Comparison of ENCODE assay signal across 8 cellular contexts in the genomic region with DNA sequence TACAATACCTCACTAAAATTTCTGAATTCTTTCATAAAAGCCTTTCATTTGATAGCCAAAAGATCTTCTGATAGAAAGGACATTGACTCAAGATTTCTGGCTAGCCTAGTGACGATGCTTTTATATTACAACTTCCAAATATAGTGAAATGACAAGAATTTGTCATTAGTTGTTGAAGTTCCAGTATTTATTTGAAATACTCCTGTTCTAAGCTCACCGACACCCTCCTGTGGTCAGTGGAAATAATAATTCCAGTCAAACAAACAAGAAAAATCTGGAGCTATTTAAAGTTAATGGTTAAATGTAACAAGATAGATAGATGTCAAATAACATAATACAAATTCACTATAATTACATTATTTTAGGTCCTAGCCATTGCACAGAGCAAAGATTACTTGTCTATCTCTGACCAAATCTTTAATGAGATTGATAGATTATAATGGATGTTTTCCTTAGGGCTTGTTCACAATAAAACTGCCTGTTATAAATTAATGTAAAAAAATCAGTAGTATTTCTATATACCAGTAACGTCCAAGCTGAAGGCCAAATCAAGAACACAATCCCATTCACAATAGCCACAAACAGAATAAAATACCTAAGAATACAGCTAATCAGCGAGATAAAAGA.
A peak's percentile ranks its signal among the peaks of the same experiment; 100 is the strongest.
DNase-seq lines count a peak whose midpoint lies in the region; ATAC-seq and TF ChIP-seq lines count a peak whose summit lies in the region.

No MANE protein-coding gene starts in this region.

- H3K18ac ChIP-seq in H9 (ENCODE audit: insufficient read length, low read depth, low read length) = no peak overlapping the region

- no peaks in the 10 kb centered on the region for H3K79me1 ChIP-seq in H9 (ENCODE audit: insufficient read depth, low read depth, low read length, poor library complexity, severe bottlenecking)

- peaks cover 3 to 5% (median 5%) of the 10 kb centered on the region in 3 experiments; a peak in 5 of 7 replicates for H3K36me3 Mint-ChIP-seq in H9 (ENCODE audit: insufficient read depth in 1 of 3, low read depth in 3 of 3)
- H3K36me3 Mint-ChIP-seq in endodermal cell (ENCODE audit: low read depth) = peaks cover 13% of the 10 kb centered on the region
- peaks cover 11% of the 10 kb centered on the region for H3K36me3 Mint-ChIP-seq in nephron (ENCODE audit: low read depth)
- H3K36me3 Mint-ChIP-seq in activated T-helper 1 cell treated with anti-CD3 and anti-CD28 coated beads, Interleukin-12 subunit alpha, Interleukin-12 subunit beta, Interleukin-2, Interleukin-4 antibody, amounts not matched to agents 30 ng/mL and 10 ng/mL and 1 ng/mL, durations not matched to agents 14 hours and 24 hours and 36 hours (ENCODE audit: low read depth) = no peaks in the 10 kb centered on the region

- no peak overlapping the region for H3K4me2 ChIP-seq in H9 (ENCODE audit: insufficient read depth, insufficient read length, low read length)
- no peak overlapping the region for H3K4me2 ChIP-seq in SK-N-SH

- peaks cover 8 to 11% of the 10 kb centered on the region in 2 experiments for H3K4me1 Mint-ChIP-seq in H9
- H3K4me1 Mint-ChIP-seq in endodermal cell = peaks cover 20% of the 10 kb centered on the region
- H3K4me1 Mint-ChIP-seq in nephron = peaks cover 9% of the 10 kb centered on the region
- H3K4me1 Mint-ChIP-seq in activated T-helper 1 cell treated with anti-CD3 and anti-CD28 coated beads, Interleukin-12 subunit alpha, Interleukin-12 subunit beta, Interleukin-2, Interleukin-4 antibody, amounts not matched to agents 30 ng/mL and 10 ng/mL and 1 ng/mL, durations not matched to agents 14 hours and 24 hours and 36 hours (ENCODE audit: low read depth) = peaks cover 13% of the 10 kb centered on the region

- H2BK20ac ChIP-seq in H9 (ENCODE audit: low read depth, low read length, poor library complexity, severe bottlenecking) = no peak overlapping the region

- H3K4me3 Mint-ChIP-seq in H9 (no peak overlapping the region), endodermal cell (no peak overlapping the region), nephron (no peak overlapping the region)
- H3K4me3 Mint-ChIP-seq in activated T-helper 1 cell treated with anti-CD3 and anti-CD28 coated beads, Interleukin-12 subunit alpha, Interleukin-12 subunit beta, Interleukin-2, Interleukin-4 antibody, amounts not matched to agents 30 ng/mL and 10 ng/mL and 1 ng/mL, durations not matched to agents 14 hours and 24 hours and 36 hours = no peak overlapping the region

- TF ChIP-seq CTCF in H9 (conservative IDR thresholded peaks at IDR 0.05) = peak; percentile 67
- TF ChIP-seq CTCF in SK-N-SH (IDR thresholded peaks at IDR 0.05) = peak; percentile 83
- peak; percentile 75 for TF ChIP-seq CTCF in endodermal cell (conservative IDR thresholded peaks at IDR 0.05)
- peak; percentile 65 to 72 (median 66) for TF ChIP-seq CTCF in nephron (IDR thresholded peaks at IDR 0.05; ENCODE audit: unreplicated experiment in 3 of 3)

- no peak overlapping the region for H2BK5ac ChIP-seq in H9 (ENCODE audit: insufficient read length, low read length)

- no peak overlapping the region for H3K4me3 ChIP-seq in SK-N-SH (ENCODE audit: low read depth in 2 of 2, low read length in 1 of 2)
- no peak overlapping the region for H3K4me3 ChIP-seq in endodermal cell (ENCODE audit: low read length)

- peaks cover 10% of the 10 kb centered on the region for H3F3A ChIP-seq in SK-N-SH (replicated peaks; ENCODE audit: insufficient read depth)

- no peak overlapping the region for H3T11ph ChIP-seq in H9 (ENCODE audit: low read length)

- H2AFZ ChIP-seq in H9 (ENCODE audit: low read length) (no peak overlapping the region), SK-N-SH (ENCODE audit: low read depth) (no peak overlapping the region)

- H3K27ac Mint-ChIP-seq in H9 (no peak overlapping the region), endodermal cell (no peak overlapping the region), nephron (peak overlapping the region in 1 of 3 experiments; percentile 5)
- H3K27ac Mint-ChIP-seq in activated T-helper 1 cell treated with anti-CD3 and anti-CD28 coated beads, Interleukin-12 subunit alpha, Interleukin-12 subunit beta, Interleukin-2, Interleukin-4 antibody, amounts not matched to agents 30 ng/mL and 10 ng/mL and 1 ng/mL, durations not matched to agents 14 hours and 24 hours and 36 hours = no peak overlapping the region

- intact Hi-C loops in activated T-helper 1 cell treated with anti-CD3 and anti-CD28 coated beads, Interleukin-12 subunit alpha, Interleukin-12 subunit beta, Interleukin-2, Interleukin-4 antibody, amounts not matched to agents 30 ng/mL and 10 ng/mL and 1 ng/mL, durations not matched to agents 14 hours and 24 hours and 36 hours (cut with micrococcal nuclease) = loop anchor here (1.0 kb wide), 3 partner anchors 194 to 300 kb away; no protein-coding TSS in a partner anchor

- H3K27ac ChIP-seq in H9 (ENCODE audit: insufficient read length, low read depth, low read length) (no peak overlapping the region), SK-N-SH (ENCODE audit: low read depth in 2 of 2, low read length in 1 of 2) (no peak overlapping the region), endodermal cell (ENCODE audit: low read depth, low read length) (no peak overlapping the region)

- H3K27me3 Mint-ChIP-seq in H9 (ENCODE audit: low read depth) = no peaks in the 10 kb centered on the region
- H3K27me3 Mint-ChIP-seq in endodermal cell (ENCODE audit: insufficient read depth) = no peaks in the 10 kb centered on the region
- H3K27me3 Mint-ChIP-seq in nephron (ENCODE audit: low read depth) = no peaks in the 10 kb centered on the region
- H3K27me3 Mint-ChIP-seq in activated T-helper 1 cell treated with anti-CD3 and anti-CD28 coated beads, Interleukin-12 subunit alpha, Interleukin-12 subunit beta, Interleukin-2, Interleukin-4 antibody, amounts not matched to agents 30 ng/mL and 10 ng/mL and 1 ng/mL, durations not matched to agents 14 hours and 24 hours and 36 hours (ENCODE audit: insufficient read depth) = no peaks in the 10 kb centered on the region

- no peak overlapping the region for H3K23ac ChIP-seq in H9 (ENCODE audit: insufficient read length, low read depth, low read length)

- H4K20me1 ChIP-seq in H9 (ENCODE audit: control insufficient read depth, insufficient read depth, insufficient read length) = no peaks in the 10 kb centered on the region
- no peaks in the 10 kb centered on the region for H4K20me1 ChIP-seq in SK-N-SH (ENCODE audit: insufficient read depth)

- H4K5ac ChIP-seq in H9 (ENCODE audit: insufficient read length, low read depth, low read length) = no peak overlapping the region

- H3K79me2 ChIP-seq in H9 (ENCODE audit: insufficient read depth, low read length) (no peaks in the 10 kb centered on the region), SK-N-SH (ENCODE audit: insufficient read depth) (no peaks in the 10 kb centered on the region)

- H3K9me2 ChIP-seq in SK-N-SH = no peaks in the 10 kb centered on the region

- no peak overlapping the region for H3K56ac ChIP-seq in H9 (ENCODE audit: insufficient read length, low read depth, low read length)

- peak in 1 of 2 experiments; percentile 16; a peak in 1 of 4 replicates for TF ChIP-seq EP300 in SK-N-SH (IDR thresholded peaks at IDR 0.05; ENCODE audit: borderline replicate concordance in 1 of 2, low read depth in 1 of 2, low read length in 1 of 2)

- no peak overlapping the region for H2BK15ac ChIP-seq in H9 (ENCODE audit: low read depth, low read length)

- no peak overlapping the region for H2AK5ac ChIP-seq in H9 (ENCODE audit: insufficient read length, low read length)

- TF ChIP-seq RAD21 in SK-N-SH (IDR thresholded peaks at IDR 0.05; ENCODE audit: low read length) = peak; percentile 91

- no peak for ATAC-seq in HG02798 (IDR thresholded peaks at IDR 0.05; ENCODE audit: poor library complexity, unreplicated experiment)

- H3K23me2 ChIP-seq in H9 (ENCODE audit: insufficient read length, low read depth, low read length, poor library complexity, severe bottlenecking) = no peaks in the 10 kb centered on the region

- H3K27me3 ChIP-seq in H9 (ENCODE audit: insufficient read depth, low read length) = no peaks in the 10 kb centered on the region
- no peaks in the 10 kb centered on the region for H3K27me3 ChIP-seq in SK-N-SH (ENCODE audit: insufficient read depth)
- H3K27me3 ChIP-seq in endodermal cell (ENCODE audit: control insufficient read depth, insufficient read depth, low read length, poor library complexity, severe bottlenecking) = no peaks in the 10 kb centered on the region

- POLR2A ChIA-PET in SK-N-SH (lab: Yijun Ruan, JAX) = interaction anchor here (1.6 kb wide), 1 partner anchor 9 kb away, joined by 4 read pairs; no protein-coding TSS in a partner anchor

- DNase-seq in Caki2 (ENCODE audit: low read depth) (peak; percentile 21), H9 (no peak), SK-N-SH (peak; percentile 60), endodermal cell (no peak), NCI-H2029 (lab: John Stamatoyannopoulos, UW) (no peak)
- no peak for DNase-seq in activated T-helper 1 cell treated with anti-CD3 and anti-CD28 coated beads, Interleukin-12 subunit alpha, Interleukin-12 subunit beta, Interleukin-2, Interleukin-4 antibody, amounts not matched to agents 30 ng/mL and 10 ng/mL and 1 ng/mL, durations not matched to agents 14 hours and 24 hours and 36 hours (ENCODE audit: low spot score)

- peaks cover 0 to 3% of the 10 kb centered on the region in 2 experiments; a peak in 2 of 5 replicates for H3K9me3 Mint-ChIP-seq in H9
- H3K9me3 Mint-ChIP-seq in endodermal cell = peaks cover 9% of the 10 kb centered on the region
- no peaks in the 10 kb centered on the region for H3K9me3 Mint-ChIP-seq in nephron
- no peaks in the 10 kb centered on the region for H3K9me3 Mint-ChIP-seq in activated T-helper 1 cell treated with anti-CD3 and anti-CD28 coated beads, Interleukin-12 subunit alpha, Interleukin-12 subunit beta, Interleukin-2, Interleukin-4 antibody, amounts not matched to agents 30 ng/mL and 10 ng/mL and 1 ng/mL, durations not matched to agents 14 hours and 24 hours and 36 hours

- H3K4ac ChIP-seq in H9 (ENCODE audit: low read depth, low read length) = no peak overlapping the region

- H3K9ac ChIP-seq in H9 (ENCODE audit: extremely low read depth, insufficient read length, low read length) = no peak overlapping the region
- H3K9ac ChIP-seq in SK-N-SH = no peak overlapping the region
- H3K9ac ChIP-seq in endodermal cell (ENCODE audit: extremely low read depth, low read length, poor library complexity, severe bottlenecking) = no peak overlapping the region

- no peak overlapping the region for H4K8ac ChIP-seq in H9 (replicated peaks; ENCODE audit: insufficient read length, low read depth, low read length)

- H3K4me1 ChIP-seq in H9 (ENCODE audit: insufficient read depth, low read length) (no peaks in the 10 kb centered on the region), SK-N-SH (ENCODE audit: control insufficient read depth in 1 of 2, insufficient read depth in 2 of 2, low read depth in 1 of 2, low read length in 1 of 2) (peaks cover 3 to 11% of the 10 kb centered on the region in 2 experiments), endodermal cell (ENCODE audit: control insufficient read depth, insufficient read depth, low read length) (peaks cover 4% of the 10 kb centered on the region)

- H3K36me3 ChIP-seq in SK-N-SH (replicated peaks in 1 of 2; ENCODE audit: control insufficient read depth in 1 of 2, insufficient read depth in 2 of 2, low read length in 1 of 2) (no peaks in the 10 kb centered on the region), endodermal cell (ENCODE audit: control insufficient read depth, insufficient read depth, low read length) (no peaks in the 10 kb centered on the region)

- no CpG with 5 or more reads among the region's 4 CpGs for WGBS in H9 (ENCODE audit: extremely low coverage, insufficient read length, low lambda C conversion rate)
- WGBS in SK-N-SH (ENCODE audit: low lambda C conversion rate) = 31% methylated on average over 4 of the region's 4 CpGs
- WGBS in endodermal cell (ENCODE audit: insufficient coverage in 1 of 2, insufficient read length in 1 of 2), 2 experiments = 70 to 83% methylated on average over 2 to 3 of the region's 4 CpGs

- H4K91ac ChIP-seq in H9 (ENCODE audit: insufficient read length, low read depth, low read length) = no peak overlapping the region

- no peak overlapping the region for H2BK120ac ChIP-seq in H9 (ENCODE audit: low read depth, low read length, poor library complexity, severe bottlenecking)

- no peaks in the 10 kb centered on the region for H3K9me3 ChIP-seq in H9 (ENCODE audit: control insufficient read depth, low read depth, low read length)
- no peaks in the 10 kb centered on the region for H3K9me3 ChIP-seq in SK-N-SH
- H3K9me3 ChIP-seq in endodermal cell (ENCODE audit: control insufficient read depth, low read length) = no peaks in the 10 kb centered on the region

- in situ Hi-C loops in Caki2 (cut with HindIII; ENCODE audit: low pct_unique_long_range_greater_than_20kb, low sequenced_read_pairs) = no loop called here

- CTCF ChIA-PET in SK-N-SH (lab: Yijun Ruan, JAX) = interaction anchor here (0.6 to 6.6 kb wide), 48 partner anchors 9 to 583 kb away, joined by 3 to 67 read pairs (median 4); no protein-coding TSS in a partner anchor

- no peak overlapping the region for H3K14ac ChIP-seq in H9 (ENCODE audit: insufficient read depth, low read length)

- H2BK12ac ChIP-seq in H9 (ENCODE audit: insufficient read length, low read depth, low read length) = no peak overlapping the region

Comparison
In these comparisons a context has a peak if more than half of its experiments do, and no peak if none do; other contexts are left out.
1. DNase-seq: peak in Caki2 (single experiment) and SK-N-SH (single experiment); none in H9 (single experiment), endodermal cell (single experiment), activated T-helper 1 cell treated with anti-CD3 and anti-CD28 coated beads, Interleukin-12 subunit alpha, Interleukin-12 subunit beta, Interleukin-2, Interleukin-4 antibody, amounts not matched to agents 30 ng/mL and 10 ng/mL and 1 ng/mL, durations not matched to agents 14 hours and 24 hours and 36 hours (single experiment) and NCI-H2029 (single experiment).
2. Peak in every context shown above with its lines, with median percentiles within 50 percentile points of each other: CTCF ChIP-seq.